ENCODE assay signal across 27 cellular contexts in genomic region chr4:160981083-160981482, GRCh38.
"Had no signal": no experiment of that assay in that cellular context is flagged by ENCODE, and none has a peak within 500 bp of the region (broad histone marks: within the 10 kb centered on the region; RNA-seq: fewer than 3 reads in every experiment).

No MANE protein-coding gene starts in this region.

- H3K4me2 ChIP-seq: smooth muscle cell had no signal

- H3K27me3 Mint-ChIP-seq: naive thymus-derived CD4-positive, alpha-beta T cell; natural killer cell treated with Interleukin-12 subunit alpha and Interleukin-12 subunit beta and Interleukin-15 and Interleukin-18, amount 100 ng/mL, for 72 hours; progenitor cell of endocrine pancreas; stimulated activated memory B cell treated with anti-CD40 and anti-IgM and Interleukin-4, amounts not matched to agents 10 μg/mL and 1 μg/mL and 100 μg/mL, for 72 hours; stimulated activated naive CD8-positive, alpha-beta T cell treated with anti-CD3 and anti-CD28 coated beads, Interleukin-15, amount 100 ng/mL, for 72 hours had no signal

- H3K4me1 ChIP-seq: left ventricle myocardium inferior, right atrium auricular region, right lobe of liver, testis, thyroid gland, transverse colon, upper lobe of left lung, vagina had no signal

- H3K4me3 Mint-ChIP-seq: immature natural killer cell; naive thymus-derived CD4-positive, alpha-beta T cell; natural killer cell treated with Interleukin-12 subunit alpha and Interleukin-12 subunit beta and Interleukin-15 and Interleukin-18, amount 100 ng/mL, for 72 hours; stimulated activated memory B cell treated with anti-CD40 and anti-IgM and Interleukin-4, amounts not matched to agents 10 μg/mL and 1 μg/mL and 100 μg/mL, for 72 hours; stimulated activated naive CD8-positive, alpha-beta T cell treated with anti-CD3 and anti-CD28 coated beads, Interleukin-15, amount 100 ng/mL, for 72 hours had no signal

- FAIRE-seq: islet of Langerhans, kidney had no signal

- H3K4me3 ChIP-seq: left ventricle myocardium inferior, lung, mucosa of descending colon, ovary, right atrium auricular region, right lobe of liver, smooth muscle cell, testis, thyroid gland, transverse colon, upper lobe of left lung, vagina had no signal

- H3K27ac Mint-ChIP-seq: immature natural killer cell; naive thymus-derived CD4-positive, alpha-beta T cell; natural killer cell treated with Interleukin-12 subunit alpha and Interleukin-12 subunit beta and Interleukin-15 and Interleukin-18, amount 100 ng/mL, for 72 hours; progenitor cell of endocrine pancreas; stimulated activated memory B cell treated with anti-CD40 and anti-IgM and Interleukin-4, amounts not matched to agents 10 μg/mL and 1 μg/mL and 100 μg/mL, for 72 hours; stimulated activated naive CD8-positive, alpha-beta T cell treated with anti-CD3 and anti-CD28 coated beads, Interleukin-15, amount 100 ng/mL, for 72 hours had no signal

- ATAC-seq: mucosa of descending colon; naive thymus-derived CD4-positive, alpha-beta T cell; stimulated activated memory B cell treated with anti-CD40 and anti-IgM and Interleukin-4, amounts not matched to agents 10 μg/mL and 1 μg/mL and 100 μg/mL, for 72 hours; stimulated activated naive CD8-positive, alpha-beta T cell treated with anti-CD3 and anti-CD28 coated beads, Interleukin-15, amount 100 ng/mL, for 72 hours had no signal

- H3K27ac ChIP-seq: left ventricle myocardium inferior, ovary, right atrium auricular region, right lobe of liver, testis, thyroid gland, transverse colon, upper lobe of left lung, vagina had no signal

- H3K36me3 Mint-ChIP-seq: immature natural killer cell; naive thymus-derived CD4-positive, alpha-beta T cell; stimulated activated memory B cell treated with anti-CD40 and anti-IgM and Interleukin-4, amounts not matched to agents 10 μg/mL and 1 μg/mL and 100 μg/mL, for 72 hours had no signal

- DNase-seq: immature natural killer cell; kidney; left ventricle myocardium inferior; midbrain; mucosa of descending colon; naive thymus-derived CD4-positive, alpha-beta T cell; ovary; right lobe of liver; stimulated activated CD4-positive, alpha-beta T cell treated with anti-CD3 and anti-CD28 coated beads, Interleukin-1b, Interleukin-23, amount 100 ng/mL, for 48 hours; stimulated activated CD4-positive, alpha-beta T cell treated with anti-CD3 and anti-CD28 coated beads, Interleukin-2, amount 100 ng/mL, for 48 hours; stimulated activated CD4-positive, alpha-beta T cell treated with anti-CD3 and anti-CD28 coated beads, Interleukin-4, amount 100 ng/mL, for 4 hours; stimulated activated CD8-positive, alpha-beta memory T cell treated with anti-CD3 and anti-CD28 coated beads, Interleukin-4, amount 100 ng/mL, for 48 hours; stimulated activated naive CD4-positive, alpha-beta T cell treated with Interleukin-2 at 50 U/mL for 16 hours; stimulated activated naive CD8-positive, alpha-beta T cell treated with anti-CD3 and anti-CD28 coated beads, Interleukin-15, amount 100 ng/mL, for 72 hours; substantia nigra; testis; thyroid gland; transverse colon; upper lobe of left lung had no signal

- H3K36me3 ChIP-seq: left ventricle myocardium inferior, ovary, right atrium auricular region, right lobe of liver, thyroid gland, transverse colon, upper lobe of left lung, vagina had no signal

- H3K4me1 Mint-ChIP-seq: immature natural killer cell; naive thymus-derived CD4-positive, alpha-beta T cell; stimulated activated memory B cell treated with anti-CD40 and anti-IgM and Interleukin-4, amounts not matched to agents 10 μg/mL and 1 μg/mL and 100 μg/mL, for 72 hours; stimulated activated naive CD8-positive, alpha-beta T cell treated with anti-CD3 and anti-CD28 coated beads, Interleukin-15, amount 100 ng/mL, for 72 hours had no signal

- H3K27me3 ChIP-seq: ovary, right atrium auricular region, right lobe of liver, testis, thyroid gland, transverse colon, upper lobe of left lung, vagina had no signal

- H3K9me3 ChIP-seq: left ventricle myocardium inferior, mucosa of descending colon, ovary, right atrium auricular region, right lobe of liver, testis, thyroid gland, transverse colon, upper lobe of left lung, vagina had no signal
